17 cellular contexts compared by ENCODE assay signal in the genomic region with DNA sequence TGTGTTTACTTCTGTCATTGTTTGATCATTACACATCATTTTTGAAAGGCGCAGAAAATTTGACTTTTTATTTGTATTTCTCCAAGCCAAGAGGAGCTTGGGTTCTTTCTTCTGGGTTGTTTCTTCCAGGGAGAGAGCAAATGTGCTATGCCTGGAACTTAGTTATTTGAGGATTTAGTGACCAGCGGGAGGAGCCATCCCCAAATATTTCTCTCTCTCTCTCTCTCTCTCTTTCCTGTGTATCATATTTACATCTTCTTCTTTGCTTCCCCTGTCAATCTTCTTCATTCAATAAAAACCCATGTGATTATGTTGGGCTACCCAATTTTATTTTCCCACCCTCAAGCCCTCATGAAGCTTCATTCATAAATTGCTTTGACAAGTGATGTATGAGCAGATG.
"Had no signal": no experiment of that assay in that cellular context is flagged by ENCODE, and none has a peak within 500 bp of the region (broad histone marks: within the 10 kb centered on the region; RNA-seq: fewer than 3 reads in every experiment).

No MANE protein-coding gene starts in this region.

- H3K4me1 ChIP-seq: heart left ventricle, parathyroid adenoma, tibial artery, uterus had no signal

- H3K27ac Mint-ChIP-seq: activated CD8-positive, alpha-beta T cell treated with anti-CD3 and anti-CD28 coated beads, Interleukin-2, amount 10 ng/mL, durations not matched to agents 7 days and 5 days; activated naive CD8-positive, alpha-beta T cell treated with anti-CD3 and anti-CD28 coated beads, Interleukin-2, amount 10 ng/mL, durations not matched to agents 7 days and 5 days; stimulated activated effector memory CD8-positive, alpha-beta T cell treated with anti-CD3 and anti-CD28 coated beads, Interleukin-12 subunit alpha, Interleukin-12 subunit beta, amount 100 ng/mL, for 72 hours had no signal

- ATAC-seq: activated CD8-positive, alpha-beta T cell treated with anti-CD3 and anti-CD28 coated beads, Interleukin-2, amount 10 ng/mL, durations not matched to agents 7 days and 5 days; heart left ventricle; left ventricle myocardium superior; right cardiac atrium; stimulated activated effector memory CD8-positive, alpha-beta T cell treated with anti-CD3 and anti-CD28 coated beads, Interleukin-12 subunit alpha, Interleukin-12 subunit beta, amount 100 ng/mL, for 72 hours had no signal

- H3K9me3 ChIP-seq: heart left ventricle, tibial artery, uterus had no signal

- H3K9me3 Mint-ChIP-seq: activated naive CD8-positive, alpha-beta T cell treated with anti-CD3 and anti-CD28 coated beads, Interleukin-2, amount 10 ng/mL, durations not matched to agents 7 days and 5 days had no signal

- H2AFZ ChIP-seq: parathyroid adenoma had no signal

- H3K4me3 ChIP-seq: heart left ventricle, smooth muscle cell, tibial artery, uterus had no signal

- H3K4me3 Mint-ChIP-seq: activated CD8-positive, alpha-beta T cell treated with anti-CD3 and anti-CD28 coated beads, Interleukin-2, amount 10 ng/mL, durations not matched to agents 7 days and 5 days; activated naive CD8-positive, alpha-beta T cell treated with anti-CD3 and anti-CD28 coated beads, Interleukin-2, amount 10 ng/mL, durations not matched to agents 7 days and 5 days; stimulated activated effector memory CD8-positive, alpha-beta T cell treated with anti-CD3 and anti-CD28 coated beads, Interleukin-12 subunit alpha, Interleukin-12 subunit beta, amount 100 ng/mL, for 72 hours had no signal

- H3K4me2 ChIP-seq: smooth muscle cell had no signal

- H3K79me2 ChIP-seq: parathyroid adenoma had no signal

- H3K36me3 ChIP-seq: heart left ventricle, tibial artery, uterus, WERI-Rb-1 had no signal

- H3K27ac ChIP-seq: heart left ventricle, parathyroid adenoma, tibial artery, uterus, WERI-Rb-1 had no signal

- H3K9ac ChIP-seq: parathyroid adenoma had no signal

- DNase-seq: activated CD4-positive, alpha-beta T cell treated with anti-CD3 and anti-CD28 coated beads for 48 hours; activated CD8-positive, alpha-beta memory T cell treated with anti-CD3 and anti-CD28 coated beads, Interleukin-2, amount 50 U/mL, for 48 hours; activated CD8-positive, alpha-beta T cell treated with anti-CD3 and anti-CD28 coated beads, Interleukin-2, amount 10 ng/mL, durations not matched to agents 7 days and 5 days; activated naive CD8-positive, alpha-beta T cell treated with anti-CD3 and anti-CD28 coated beads, Interleukin-2, amount 10 ng/mL, durations not matched to agents 7 days and 5 days; anterior cingulate cortex; foreskin melanocyte; heart left ventricle; left ventricle myocardium superior; right cardiac atrium; T-helper 9 cell; tibial artery; uterus; WERI-Rb-1 had no signal

- H3K4me1 Mint-ChIP-seq: activated naive CD8-positive, alpha-beta T cell treated with anti-CD3 and anti-CD28 coated beads, Interleukin-2, amount 10 ng/mL, durations not matched to agents 7 days and 5 days; stimulated activated effector memory CD8-positive, alpha-beta T cell treated with anti-CD3 and anti-CD28 coated beads, Interleukin-12 subunit alpha, Interleukin-12 subunit beta, amount 100 ng/mL, for 72 hours had no signal

- H3K27me3 Mint-ChIP-seq: activated naive CD8-positive, alpha-beta T cell treated with anti-CD3 and anti-CD28 coated beads, Interleukin-2, amount 10 ng/mL, durations not matched to agents 7 days and 5 days had no signal

- FAIRE-seq: keratinocyte had no signal

- H3K27me3 ChIP-seq: heart left ventricle, tibial artery, uterus had no signal

- H3K36me3 Mint-ChIP-seq: activated naive CD8-positive, alpha-beta T cell treated with anti-CD3 and anti-CD28 coated beads, Interleukin-2, amount 10 ng/mL, durations not matched to agents 7 days and 5 days; stimulated activated effector memory CD8-positive, alpha-beta T cell treated with anti-CD3 and anti-CD28 coated beads, Interleukin-12 subunit alpha, Interleukin-12 subunit beta, amount 100 ng/mL, for 72 hours had no signal
